ENCODE assay signal across 17 cellular contexts in genomic region chr6:112912351-112913101, GRCh38.
DNase-seq lines count a peak whose midpoint lies in the region; ATAC-seq, FAIRE-seq and TF ChIP-seq lines count a peak whose summit lies in the region.
"Had no signal": no experiment of that assay in that cellular context is flagged by ENCODE, and none has a peak within 500 bp of the region (broad histone marks: within the 10 kb centered on the region; RNA-seq: fewer than 3 reads in every experiment).

No MANE protein-coding gene starts in this region.

- no peak for TF ChIP-seq POLR2A in H1 (IDR thresholded peaks at IDR 0.05; ENCODE audit: control extremely low read depth in 1 of 2, low read depth in 2 of 2, low read length in 2 of 2)

- ATAC-seq in HG02973 (IDR thresholded peaks at IDR 0.05; ENCODE audit: unreplicated experiment), result no peak
- ATAC-seq in HG03196 (IDR thresholded peaks at IDR 0.05; ENCODE audit: unreplicated experiment), result no peak

- no peak overlapping the region for H3K14ac ChIP-seq in H1 (ENCODE audit: insufficient read length)

- no peak overlapping the region for H3K4me3 ChIP-seq in AG04449 (ENCODE audit: low read depth, low read length)
- no peak overlapping the region for H3K4me3 ChIP-seq in HUES64 (ENCODE audit: low read length)
- H3K4me3 ChIP-seq in H1 (ENCODE audit: extremely low read depth in 1 of 4, insufficient read depth in 2 of 4, low read depth in 3 of 4, low read length in 4 of 4), result no peak overlapping the region
- H3K4me3 ChIP-seq: lung, thoracic aorta had no signal

- H2BK12ac ChIP-seq in H1 (ENCODE audit: low read depth, low read length), result no peak overlapping the region

- H3K36me3 ChIP-seq in HUES64 (ENCODE audit: insufficient read depth, low read length) (no peaks in the 10 kb centered on the region), H1 (ENCODE audit: control insufficient read depth in 2 of 4, insufficient read depth in 4 of 4, low read length in 3 of 4) (no peaks in the 10 kb centered on the region)
- H3K36me3 ChIP-seq: thoracic aorta had no signal

- no peak overlapping the region; the same call in 1 of the 2 replicates for H3K18ac ChIP-seq in H1 (ENCODE audit: extremely low read depth, low read length)

- H2AK5ac ChIP-seq in H1 (ENCODE audit: low read depth, low read length), result no peak overlapping the region

- H3K4me1 Mint-ChIP-seq in activated naive CD4-positive, alpha-beta T cell treated with anti-CD3 and anti-CD28 coated beads for 36 hours (ENCODE audit: low read depth), result no peaks in the 10 kb centered on the region
- H3K4me1 Mint-ChIP-seq: activated CD4-positive, alpha-beta T cell treated with anti-CD3 and anti-CD28 coated beads, Interleukin-2, amount 10 ng/mL, durations not matched to agents 7 days and 5 days had no signal

- H2BK15ac ChIP-seq in H1 (ENCODE audit: low read length), result no peak overlapping the region

- H3K56ac ChIP-seq in H1 (replicated peaks; ENCODE audit: insufficient read length, low read depth, low read length), result no peak overlapping the region

- FAIRE-seq in H1 (lab: Jason Lieb, UNC), result peak; percentile 19

- WGBS in HUES64, result 81% methylated on average over 1 of the region's 2 CpGs
- WGBS in H1 (ENCODE audit: extremely low coverage in 1 of 2, insufficient coverage in 1 of 2, insufficient read length in 1 of 2, insufficient replicate concordance in 2 of 2, low coverage in 1 of 2, low lambda C conversion rate in 2 of 2, missing lambda C conversion rate in 1 of 2), 2 experiments, result 44% methylated on average over 2 of the region's 2 CpGs; no CpG with 5 or more reads in 1 of the 2 experiments

- TF ChIP-seq CTCF in AG04449 (IDR thresholded peaks at IDR 0.05; ENCODE audit: insufficient read depth, low read length, missing control alignments) (no peak), H1 (IDR thresholded peaks at IDR 0.05; ENCODE audit: control extremely low read depth in 1 of 3, insufficient read depth in 1 of 3, low read depth in 1 of 3, low read length in 3 of 3) (no peak)

- POLR2A ChIA-PET in AG04449 (lab: Yijun Ruan, JAX) (no interaction called here), H1 (lab: Charles Lee; ENCODE audit: partially characterized antibody) (no interaction called here)

- H3K36me3 Mint-ChIP-seq in activated naive CD4-positive, alpha-beta T cell treated with anti-CD3 and anti-CD28 coated beads for 36 hours (ENCODE audit: low read depth), result no peaks in the 10 kb centered on the region

- TF ChIP-seq RAD21 in H1 (IDR thresholded peaks at IDR 0.05 in 1 of 2, conservative IDR thresholded peaks at IDR 0.05 in 1 of 2; ENCODE audit: low read depth in 2 of 2, low read length in 2 of 2), result no peak

- no peak overlapping the region for H4K91ac ChIP-seq in H1 (replicated peaks; ENCODE audit: insufficient read length, low read length)

- no peak overlapping the region for H2BK20ac ChIP-seq in H1 (ENCODE audit: low read length)

- H3K23ac ChIP-seq in H1 (ENCODE audit: insufficient read length), result no peak overlapping the region

- peaks cover 21% of the 10 kb centered on the region for H3K4me1 ChIP-seq in HUES64 (ENCODE audit: insufficient read depth, low read length)
- peaks cover 0 to 7% (median 1%) of the 10 kb centered on the region in 4 experiments; a peak in 2 of 7 replicates for H3K4me1 ChIP-seq in H1 (replicated peaks in 1 of 4; ENCODE audit: control insufficient read depth in 3 of 4, insufficient read depth in 4 of 4, low read length in 3 of 4)

- H3K9me3 Mint-ChIP-seq in activated naive CD4-positive, alpha-beta T cell treated with anti-CD3 and anti-CD28 coated beads for 36 hours, result no peaks in the 10 kb centered on the region
- H3K9me3 Mint-ChIP-seq: activated CD4-positive, alpha-beta T cell treated with anti-CD3 and anti-CD28 coated beads, Interleukin-2, amount 10 ng/mL, durations not matched to agents 7 days and 5 days had no signal

- peak overlapping the region; percentile 42; the same call in 1 of the 2 replicates for H3K27ac ChIP-seq in HUES64 (ENCODE audit: low read depth, low read length)
- H3K27ac ChIP-seq in H1 (ENCODE audit: low read depth, low read length), result no peak overlapping the region
- H3K27ac ChIP-seq: thoracic aorta had no signal

- no peaks in the 10 kb centered on the region for H4K20me1 ChIP-seq in H1 (replicated peaks in 1 of 2; ENCODE audit: control insufficient read depth in 1 of 2, insufficient read depth in 2 of 2, low read length in 2 of 2)

- no peak overlapping the region for H3K27ac Mint-ChIP-seq in activated naive CD4-positive, alpha-beta T cell treated with anti-CD3 and anti-CD28 coated beads for 36 hours
- H3K27ac Mint-ChIP-seq: activated CD4-positive, alpha-beta T cell treated with anti-CD3 and anti-CD28 coated beads, Interleukin-2, amount 10 ng/mL, durations not matched to agents 7 days and 5 days; activated T-helper 1 cell treated with anti-CD3 and anti-CD28 coated beads, Interleukin-12 subunit alpha, Interleukin-12 subunit beta, Interleukin-2, Interleukin-4 antibody, amounts not matched to agents 30 ng/mL and 10 ng/mL and 1 ng/mL, durations not matched to agents 14 hours and 24 hours and 36 hours had no signal

- CTCF ChIA-PET in AG04449 (lab: Yijun Ruan, JAX) (no interaction called here), H1 (lab: Charles Lee; ENCODE audit: partially characterized antibody) (interaction anchor here (1.6 kb wide), 1 partner anchor 10 kb away, joined by 3 read pairs; no protein-coding TSS in a partner anchor)
- CTCF ChIA-PET in activated naive CD4-positive, alpha-beta T cell treated with anti-CD3 and anti-CD28 coated beads for 36 hours (lab: Charles Lee), result interaction anchor here (0.7 kb wide), 1 partner anchor 1251 kb away, joined by 3 read pairs; no protein-coding TSS in a partner anchor

- H3K4me2 ChIP-seq in H1 (ENCODE audit: insufficient read depth in 1 of 2, low read depth in 2 of 2, low read length in 2 of 2), result peak overlapping the region in 1 of 2 experiments; percentile 31; a peak in 1 of 4 replicates

- no peaks in the 10 kb centered on the region for H3K27me3 Mint-ChIP-seq in activated naive CD4-positive, alpha-beta T cell treated with anti-CD3 and anti-CD28 coated beads for 36 hours (ENCODE audit: low read depth)
- H3K27me3 Mint-ChIP-seq: activated CD4-positive, alpha-beta T cell treated with anti-CD3 and anti-CD28 coated beads, Interleukin-2, amount 10 ng/mL, durations not matched to agents 7 days and 5 days had no signal

- intact Hi-C loops in activated naive CD4-positive, alpha-beta T cell treated with anti-CD3 and anti-CD28 coated beads for 36 hours (cut with micrococcal nuclease), result no loop called here

- H4K5ac ChIP-seq in H1 (ENCODE audit: insufficient read length, low read depth, low read length), result no peak overlapping the region

- no peak overlapping the region for H3K9ac ChIP-seq in HUES64 (ENCODE audit: low read depth, low read length)
- H3K9ac ChIP-seq in H1 (replicated peaks in 1 of 4; ENCODE audit: extremely low read depth in 1 of 4, low read depth in 3 of 4, low read length in 3 of 4), result no peak overlapping the region

- H3K9me3 ChIP-seq in HUES64 (ENCODE audit: insufficient read depth, low read depth, low read length) (no peaks in the 10 kb centered on the region), H1 (ENCODE audit: insufficient read depth in 2 of 2, low read depth in 1 of 2, low read length in 1 of 2) (no peaks in the 10 kb centered on the region)
- H3K9me3 ChIP-seq: thoracic aorta had no signal

- no peak overlapping the region for H2BK5ac ChIP-seq in H1 (ENCODE audit: low read depth, low read length)

- H2AFZ ChIP-seq in H1 (ENCODE audit: low read length), result no peak overlapping the region

- H3K79me2 ChIP-seq in H1 (ENCODE audit: control insufficient read depth in 1 of 2, insufficient read depth in 2 of 2, low read length in 2 of 2), result no peaks in the 10 kb centered on the region

- no peak overlapping the region for H2BK120ac ChIP-seq in H1 (replicated peaks; ENCODE audit: low read depth, low read length)

- DNase-seq in AG04449 (ENCODE audit: low read depth, low spot score), result peak; percentile 29
- DNase-seq in H1 (ENCODE audit: low read depth in 1 of 2, low spot score in 2 of 2), result no peak
- peak; percentile 17 for DNase-seq in left kidney (ENCODE audit: low read depth, low spot score)
- no peak for DNase-seq in NCI-H526 treated with DMSO at 0.1 percent for 48 hours (lab: John Stamatoyannopoulos, UW)
- DNase-seq in activated naive CD4-positive, alpha-beta T cell treated with anti-CD3 and anti-CD28 coated beads for 36 hours, result no peak
- DNase-seq: activated CD4-positive, alpha-beta T cell treated with anti-CD3 and anti-CD28 coated beads, Interleukin-2, amount 10 ng/mL, durations not matched to agents 7 days and 5 days; aorta; HCEC 1CT; NCI-H2029 treated with DMSO at 0.1 percent for 48 hours; occipital lobe; stimulated activated CD4-positive, alpha-beta T cell treated with anti-CD3 and anti-CD28 coated beads, Interleukin-15, amount 100 ng/mL, for 24 hours had no signal

- no peak overlapping the region for H4K8ac ChIP-seq in H1 (ENCODE audit: extremely low read depth, insufficient read depth, low read length)

- H3K27me3 ChIP-seq in HUES64 (ENCODE audit: insufficient read depth, low read length) (no peaks in the 10 kb centered on the region), H1 (replicated peaks in 1 of 4; ENCODE audit: control insufficient read depth in 3 of 4, extremely low read depth in 1 of 4, insufficient read depth in 3 of 4, low read length in 3 of 4) (no peaks in the 10 kb centered on the region)

- no peak for TF ChIP-seq EP300 in H1 (IDR thresholded peaks at IDR 0.05; ENCODE audit: borderline replicate concordance in 1 of 2, low read depth in 2 of 2, low read length in 2 of 2)

- no peak overlapping the region for H3K4me3 Mint-ChIP-seq in activated naive CD4-positive, alpha-beta T cell treated with anti-CD3 and anti-CD28 coated beads for 36 hours
- H3K4me3 Mint-ChIP-seq: activated CD4-positive, alpha-beta T cell treated with anti-CD3 and anti-CD28 coated beads, Interleukin-2, amount 10 ng/mL, durations not matched to agents 7 days and 5 days; activated T-helper 1 cell treated with anti-CD3 and anti-CD28 coated beads, Interleukin-12 subunit alpha, Interleukin-12 subunit beta, Interleukin-2, Interleukin-4 antibody, amounts not matched to agents 30 ng/mL and 10 ng/mL and 1 ng/mL, durations not matched to agents 14 hours and 24 hours and 36 hours had no signal

- H3K79me1 ChIP-seq in H1 (ENCODE audit: low read depth, low read length), result no peaks in the 10 kb centered on the region

- H3K4ac ChIP-seq in H1 (replicated peaks; ENCODE audit: insufficient read length, low read depth, low read length), result no peak overlapping the region

- no peaks in the 10 kb centered on the region for H3K23me2 ChIP-seq in H1 (ENCODE audit: low read depth, low read length)

TF ChIP-seq in H1, 55 proteins besides CTCF, POLR2A, EP300 and RAD21 (continues in another document):
- TF ChIP-seq PHF8 (conservative IDR thresholded peaks at IDR 0.05; ENCODE audit: low read depth, low read length) (no peak), TEAD4 (IDR thresholded peaks at IDR 0.05; ENCODE audit: low read depth, low read length) (peak; percentile 76)

Comparison
In these comparisons a context has a peak if more than half of its experiments do, and no peak if none do; other contexts are left out.
1. DNase-seq: peak in AG04449 (single experiment) and left kidney (single experiment); none in H1 (0 of 2), NCI-H526 treated with DMSO at 0.1 percent for 48 hours (single experiment) and activated naive CD4-positive, alpha-beta T cell treated with anti-CD3 and anti-CD28 coated beads for 36 hours (single experiment).